21 cellular contexts compared by ENCODE assay signal in the genomic region with DNA sequence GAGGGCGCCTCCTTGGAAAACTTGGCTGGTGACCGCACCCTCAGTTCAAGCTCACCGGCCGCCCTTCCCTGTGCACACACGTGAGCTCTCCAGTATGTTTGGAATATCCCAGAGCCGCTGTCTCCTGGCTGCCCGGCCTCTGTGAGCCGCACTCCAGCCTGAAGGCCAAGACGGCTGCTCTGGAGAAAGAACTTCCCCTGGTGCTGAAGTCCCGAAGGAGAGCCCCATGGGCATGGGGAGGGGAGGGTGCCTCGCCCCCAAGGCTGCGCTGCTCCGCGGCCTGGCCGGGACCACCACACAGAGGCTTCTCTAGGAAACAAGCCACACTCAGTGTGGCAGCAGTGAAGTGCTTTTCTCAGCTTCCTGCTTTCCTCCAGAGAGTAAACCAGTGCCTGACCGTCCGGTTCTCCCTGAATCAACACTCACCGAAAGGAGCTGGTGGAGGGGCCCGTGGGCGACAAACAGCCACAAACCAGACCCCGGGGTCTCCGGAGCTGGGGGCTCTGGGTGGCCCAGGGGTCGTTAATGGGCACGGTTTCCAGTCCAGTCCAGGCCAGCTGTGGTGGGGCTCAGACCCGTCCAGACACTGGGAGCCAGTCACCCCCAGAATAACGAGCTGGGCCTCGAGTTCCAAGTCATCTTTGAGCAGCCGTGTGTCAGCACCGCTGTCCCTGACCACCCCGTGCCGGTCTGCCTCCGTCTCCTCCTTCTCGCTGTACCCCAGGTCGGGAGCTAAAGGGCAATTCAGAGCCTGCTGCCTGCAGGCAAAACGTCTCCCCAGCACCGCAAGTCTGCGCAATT.
DNase-seq lines count a peak whose midpoint lies in the region; ATAC-seq, FAIRE-seq and TF ChIP-seq lines count a peak whose summit lies in the region.
"Had no signal": no experiment of that assay in that cellular context is flagged by ENCODE, and none has a peak within 500 bp of the region (broad histone marks: within the 10 kb centered on the region; RNA-seq: fewer than 3 reads in every experiment).

No MANE protein-coding gene starts in this region.

- no peak overlapping the region for H3K18ac ChIP-seq in mesendoderm (ENCODE audit: low read length)

- H3K9ac ChIP-seq in HepG2 (ENCODE audit: insufficient read depth, low read depth, low read length) (no peak overlapping the region), K562 (ENCODE audit: insufficient read depth in 1 of 2, low read depth in 2 of 2, low read length in 2 of 2) (no peak overlapping the region), mesendoderm (ENCODE audit: low read length) (no peak overlapping the region)

- H3K23ac ChIP-seq in mesendoderm (ENCODE audit: low read length), result no peak overlapping the region

- 0% methylated on average over 1 of the region's 37 CpGs for WGBS in right lobe of liver (ENCODE audit: insufficient coverage, low coverage, low lambda C conversion rate, missing lambda C conversion rate)
- WGBS in HepG2 (ENCODE audit: low lambda C conversion rate), result 19% methylated on average over 19 of the region's 37 CpGs
- 1% methylated on average over 31 of the region's 37 CpGs for WGBS in K562 (ENCODE audit: insufficient coverage, low coverage, missing lambda C conversion rate)
- no CpG with 5 or more reads among the region's 37 CpGs for WGBS in mesendoderm (ENCODE audit: extremely low coverage, insufficient coverage, low lambda C conversion rate)

- no peaks in the 10 kb centered on the region for H3K79me1 ChIP-seq in mesendoderm (ENCODE audit: low read length)

- H3K9me3 ChIP-seq in right lobe of liver (no peaks in the 10 kb centered on the region), HepG2 (ENCODE audit: low read length) (no peaks in the 10 kb centered on the region), K562 (replicated peaks; ENCODE audit: control insufficient read depth, insufficient read depth, low read depth, low read length) (no peaks in the 10 kb centered on the region)

- H4K5ac ChIP-seq in mesendoderm (ENCODE audit: low read length), result no peak overlapping the region

- peaks cover 12% of the 10 kb centered on the region; the same call in 1 of the 2 replicates for H4K20me1 ChIP-seq in HepG2 (ENCODE audit: insufficient read depth, low read length)
- H4K20me1 ChIP-seq in K562 (replicated peaks; ENCODE audit: control insufficient read depth, insufficient read depth, low read length), result peaks cover 2% of the 10 kb centered on the region; the same call in 1 of the 2 replicates

- CTCF ChIA-PET in HepG2 (lab: Yijun Ruan, JAX; ENCODE audit: low intra/inter-chr PET ratio, low total read pairs), result no interaction called here
- CTCF ChIA-PET in K562 (lab: Yijun Ruan, JAX; ENCODE audit: low intra/inter-chr PET ratio), result no interaction called here

- H3K56ac ChIP-seq in mesendoderm (ENCODE audit: low read length), result peak overlapping the region; percentile 15

- H3K4me3 ChIP-seq in right lobe of liver (no peak overlapping the region), HepG2 (replicated peaks in 1 of 3; ENCODE audit: insufficient read depth in 1 of 3, low read depth in 2 of 3, low read length in 3 of 3) (no peak overlapping the region), K562 (no peak overlapping the region), mesendoderm (ENCODE audit: low read length) (no peak overlapping the region)
- H3K4me3 ChIP-seq: skin epidermis had no signal

- no peak for TF ChIP-seq EP300 in HepG2 (IDR thresholded peaks at IDR 0.05; ENCODE audit: low read depth in 2 of 2, low read length in 2 of 2)
- TF ChIP-seq EP300 in HepG2 (CRISPR knock-in tag; IDR thresholded peaks at IDR 0.05; ENCODE audit: borderline replicate concordance), result no peak
- TF ChIP-seq EP300 in K562 (IDR thresholded peaks at IDR 0.05; ENCODE audit: low read length), result no peak

- DNase-seq in right lobe of liver (peak; percentile 11 to 39 (median 26)), HepG2 (ENCODE audit: low spot score) (no peak), K562 (ENCODE audit: extremely low read depth in 1 of 4, low spot score in 3 of 4) (no peak), mesendoderm (no peak), DMS53 (lab: John Stamatoyannopoulos, UW) (no peak), H54 (ENCODE audit: insufficient read length, low spot score) (no peak), SKM-1 treated with dmso at 0.1 percent for 144 hours (lab: John Stamatoyannopoulos, UW; ENCODE audit: unreplicated experiment) (no peak)
- DNase-seq: activated CD4-positive, alpha-beta T cell treated with anti-CD3 and anti-CD28 coated beads for 4 hours; AML-193; anterior cingulate cortex; cerebellar nuclear complex; DMS 273 treated with DMSO at 0.1 percent for 48 hours; MV-4-11; NCI-H2081 treated with DMSO at 0.1 percent for 48 hours; NCI-H524; SIG-M5; stimulated activated CD4-positive, alpha-beta T cell treated with anti-CD3 and anti-CD28 coated beads, Interleukin-4, amount 100 ng/mL, for 4 hours; stimulated activated CD8-positive, alpha-beta memory T cell treated with anti-CD3 and anti-CD28 coated beads, Interleukin-4, amount 100 ng/mL, for 48 hours had no signal

- no peak for TF ChIP-seq CTCF in right lobe of liver (IDR thresholded peaks at IDR 0.05)
- TF ChIP-seq CTCF in HepG2 (CRISPR knock-in tag; IDR thresholded peaks at IDR 0.05), result no peak
- TF ChIP-seq CTCF in K562 (IDR thresholded peaks at IDR 0.05 in 2 of 3, conservative IDR thresholded peaks at IDR 0.05 in 1 of 3; ENCODE audit: insufficient read depth in 2 of 3, low read depth in 1 of 3, low read length in 3 of 3), result no peak

- in situ Hi-C loops in HepG2 (cut with HindIII; ENCODE audit: extremely low pct_ligation_motif_present, low pct_unique_long_range_greater_than_20kb) (no loop called here), K562 (cut with MboI) (no loop called here)

- H3K4ac ChIP-seq in mesendoderm (ENCODE audit: low read depth, low read length), result no peak overlapping the region

- H3K36me3 ChIP-seq in right lobe of liver (no peaks in the 10 kb centered on the region), HepG2 (replicated peaks in 1 of 2; ENCODE audit: control insufficient read depth in 1 of 2, insufficient read depth in 2 of 2, low read length in 2 of 2) (no peaks in the 10 kb centered on the region), K562 (ENCODE audit: control insufficient read depth, insufficient read depth, low read length) (no peaks in the 10 kb centered on the region), mesendoderm (ENCODE audit: control insufficient read depth, insufficient read depth, low read length) (no peaks in the 10 kb centered on the region)

- no peak overlapping the region for H2BK15ac ChIP-seq in mesendoderm (replicated peaks; ENCODE audit: low read depth)

- FAIRE-seq in HepG2 (lab: Jason Lieb, UNC), result no peak
- no peak for FAIRE-seq in K562 (lab: Jason Lieb, UNC)
- no peak for FAIRE-seq in H54 (lab: Jason Lieb, UNC)
- FAIRE-seq: endometrium, H1 had no signal

- TF ChIP-seq RAD21 in HepG2 (CRISPR knock-in tag; IDR thresholded peaks at IDR 0.05) (no peak), K562 (CRISPR knock-in tag; conservative IDR thresholded peaks at IDR 0.05 in 1 of 2, IDR thresholded peaks at IDR 0.05 in 1 of 2) (no peak)

- H3K4me1 ChIP-seq in right lobe of liver (no peaks in the 10 kb centered on the region), HepG2 (ENCODE audit: insufficient read depth, low read length) (no peaks in the 10 kb centered on the region), K562 (replicated peaks in 1 of 2; ENCODE audit: control insufficient read depth in 2 of 2, insufficient read depth in 2 of 2, low read length in 2 of 2) (peaks cover 0 to 9% of the 10 kb centered on the region in 2 experiments; a peak in 1 of 5 replicates), mesendoderm (ENCODE audit: control insufficient read depth, low read depth, low read length) (no peaks in the 10 kb centered on the region)

- H4K8ac ChIP-seq in mesendoderm (ENCODE audit: low read depth, low read length), result no peak overlapping the region

- H2BK5ac ChIP-seq in mesendoderm (ENCODE audit: low read length), result no peak overlapping the region

- H2AFZ ChIP-seq in HepG2 (ENCODE audit: low read length) (no peak overlapping the region), K562 (ENCODE audit: low read depth, low read length) (no peak overlapping the region)

- H3K9me1 ChIP-seq in K562 (ENCODE audit: control insufficient read depth, insufficient read depth, low read length), result no peaks in the 10 kb centered on the region

- no peak overlapping the region for H3K27ac ChIP-seq in right lobe of liver
- no peak overlapping the region for H3K27ac ChIP-seq in HepG2 (ENCODE audit: extremely low read length, insufficient read depth, low read length)
- H3K27ac ChIP-seq in K562 (ENCODE audit: extremely low read depth, low read depth, low read length), result no peak overlapping the region
- no peak overlapping the region for H3K27ac ChIP-seq in mesendoderm (ENCODE audit: low read depth, low read length)
- H3K27ac ChIP-seq: skin epidermis had no signal

- no peak overlapping the region for H2AK5ac ChIP-seq in mesendoderm (ENCODE audit: low read length)

- H3K27me3 ChIP-seq in right lobe of liver (no peaks in the 10 kb centered on the region), HepG2 (ENCODE audit: control insufficient read depth in 1 of 2, insufficient read depth in 2 of 2, low read length in 2 of 2) (peaks cover 33 to 75% of the 10 kb centered on the region in 2 experiments), K562 (ENCODE audit: control insufficient read depth in 2 of 2, insufficient read depth in 2 of 2, low read length in 2 of 2) (peaks cover 42 to 76% of the 10 kb centered on the region in 2 experiments), mesendoderm (ENCODE audit: insufficient read depth, low read length, poor library complexity) (peaks cover 2% of the 10 kb centered on the region)

- ATAC-seq in right lobe of liver, result no peak
- ATAC-seq in HepG2, result no peak
- no peak for ATAC-seq in K562

- TF ChIP-seq POLR2A in right lobe of liver (IDR thresholded peaks at IDR 0.05) (no peak), HepG2 (IDR thresholded peaks at IDR 0.05; ENCODE audit: insufficient read depth in 1 of 2, low read depth in 2 of 2, low read length in 2 of 2) (no peak), K562 (conservative IDR thresholded peaks at IDR 0.05) (no peak), H54 (IDR thresholded peaks at IDR 0.05; ENCODE audit: low read depth, low read length) (no peak)

- no peak overlapping the region for H2BK120ac ChIP-seq in mesendoderm (ENCODE audit: low read depth, low read length)

- POLR2A ChIA-PET in HepG2 (lab: Yijun Ruan, JAX), result no interaction called here
- POLR2A ChIA-PET in K562 (lab: Yijun Ruan, JAX), result interaction anchor here (0.6 to 1.9 kb wide), 2 partner anchors 12 to 86 kb away, joined by 4 to 7 read pairs; no protein-coding TSS in a partner anchor

- no peak overlapping the region for H3K4me2 ChIP-seq in HepG2 (ENCODE audit: low read depth, low read length)
- no peak overlapping the region for H3K4me2 ChIP-seq in K562 (ENCODE audit: insufficient read depth, low read length)
- no peak overlapping the region for H3K4me2 ChIP-seq in mesendoderm (ENCODE audit: low read length)

- intact Hi-C loops in right lobe of liver (cut with DNase I) (no loop called here), HepG2 (cut with micrococcal nuclease; ENCODE audit: unreplicated experiment) (no loop called here), K562 (cut with micrococcal nuclease) (no loop called here)

- H3K79me2 ChIP-seq in HepG2 (ENCODE audit: insufficient read depth, low read length) (no peaks in the 10 kb centered on the region), K562 (ENCODE audit: control insufficient read depth, insufficient read depth, low read length) (no peaks in the 10 kb centered on the region), mesendoderm (ENCODE audit: control insufficient read depth, insufficient read depth, low read length) (no peaks in the 10 kb centered on the region)

- BruUV-seq in HepG2 (replicated peaks; lab: Mats Ljungman, UMichigan) (no TSS peak), K562 (replicated peaks; lab: Mats Ljungman, UMichigan) (no TSS peak)

Comparison
In these comparisons a context has a peak if more than half of its experiments do, and no peak if none do; other contexts are left out.
1. DNase-seq: peak in right lobe of liver (3 of 3); none in HepG2 (single experiment), K562 (0 of 4), mesendoderm (single experiment), DMS53 (single experiment), H54 (single experiment) and SKM-1 treated with dmso at 0.1 percent for 144 hours (single experiment).